Comparison of ENCODE assay signal across 26 cellular contexts in the genomic region with DNA sequence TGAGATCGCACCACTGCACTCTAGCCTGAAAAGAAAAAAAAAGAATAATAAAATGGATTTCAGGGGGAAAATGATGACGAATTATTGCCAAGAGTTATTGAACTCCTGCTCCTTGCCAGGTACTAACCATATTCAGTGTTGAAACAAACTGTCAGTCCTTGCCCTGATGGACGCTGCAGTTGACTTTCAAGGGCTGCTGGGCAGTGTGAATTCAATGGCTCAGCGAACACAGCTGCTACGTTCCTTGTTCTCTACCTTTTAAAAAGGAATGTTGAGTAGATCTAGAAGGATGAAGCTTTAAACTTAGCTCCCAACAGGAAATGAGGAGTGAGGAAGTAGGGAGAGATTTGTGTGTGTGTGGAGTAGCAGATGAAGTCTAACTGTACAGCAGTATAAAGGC. TPM values are rescaled to one million over a fixed set of nuclear protein-coding genes. Genes with fewer than 3 reads are reported as not detected.
DNase-seq lines count a peak whose midpoint lies in the region; ATAC-seq and TF ChIP-seq lines count a peak whose summit lies in the region.
"Had no signal": no experiment of that assay in that cellular context is flagged by ENCODE, and none has a peak within 500 bp of the region (broad histone marks: within the 10 kb centered on the region; RNA-seq: fewer than 3 reads in every experiment).

No MANE protein-coding gene starts in this region.

- intact Hi-C loops in thyroid gland (cut with DNase I), result no loop called here
- intact Hi-C loops in left lung (cut with DNase I), result no loop called here

- TF ChIP-seq CTCF in HFFc6 (IDR thresholded peaks at IDR 0.05), result no peak
- TF ChIP-seq CTCF in coronary artery (IDR thresholded peaks at IDR 0.05), result no peak
- TF ChIP-seq CTCF in mesothelial cell of epicardium (IDR thresholded peaks at IDR 0.05; ENCODE audit: unreplicated experiment), result no peak
- TF ChIP-seq CTCF in thyroid gland (IDR thresholded peaks at IDR 0.05), result no peak
- no peak for TF ChIP-seq CTCF in left lung (IDR thresholded peaks at IDR 0.05)

- no peaks in the 10 kb centered on the region for H3K36me3 ChIP-seq in thyroid gland
- no peaks in the 10 kb centered on the region for H3K36me3 ChIP-seq in left lung
- H3K36me3 ChIP-seq: cardiac muscle cell, esophagus squamous epithelium had no signal

- H3K4me1 ChIP-seq in thyroid gland, result peaks cover 37 to 74% of the 10 kb centered on the region in 2 donors
- peaks cover 6 to 17% of the 10 kb centered on the region in 2 donors for H3K4me1 ChIP-seq in left lung

- no peak for TF ChIP-seq POLR2A in thyroid gland (IDR thresholded peaks at IDR 0.05)

- WGBS in thyroid gland, 2 donors, result 42 to 47% methylated on average over 5 of the region's 5 CpGs

- no peaks in the 10 kb centered on the region for H3K9me3 Mint-ChIP-seq in HFFc6
- no peaks in the 10 kb centered on the region for H3K9me3 Mint-ChIP-seq in mesothelial cell of epicardium
- H3K9me3 Mint-ChIP-seq: activated naive CD8-positive, alpha-beta T cell treated with anti-CD3 and anti-CD28 coated beads, Interleukin-2, amount 10 ng/mL, durations not matched to agents 7 days and 5 days; activated T-cell treated with anti-CD3 and anti-CD28 coated beads, Interleukin-2, amount 50 U/mL, for 24 hours; stimulated activated naive CD8-positive, alpha-beta T cell treated with anti-CD3 and anti-CD28 coated beads, Interleukin-15, amount 100 ng/mL, for 72 hours had no signal

- no peak overlapping the region for H3K4me3 ChIP-seq in coronary artery
- H3K4me3 ChIP-seq in thyroid gland (replicated peaks in 1 of 3), result no peak overlapping the region
- H3K4me3 ChIP-seq in left lung, result no peak overlapping the region
- H3K4me3 ChIP-seq: cardiac muscle cell, esophagus squamous epithelium had no signal

- DNase-seq in HFFc6 (no peak), coronary artery (ENCODE audit: low spot score) (no peak), mesothelial cell of epicardium (ENCODE audit: low spot score in 2 of 2, unreplicated experiment in 2 of 2) (no peak), thyroid gland (peak; percentile 72 to 78), left lung (no peak)
- DNase-seq: activated effector memory CD4-positive, alpha-beta T cell treated with anti-CD3 and anti-CD28 coated beads, Interleukin-2, amount 50 U/mL, for 16 hours; activated naive CD8-positive, alpha-beta T cell treated with anti-CD3 and anti-CD28 coated beads, Interleukin-2, amount 10 ng/mL, durations not matched to agents 7 days and 5 days; activated T-cell treated with anti-CD3 and anti-CD28 coated beads, Interleukin-2, amount 50 U/mL, for 24 hours; C1 segment of cervical spinal cord; Caco-2; dermis blood vessel endothelial cell; DMS79; esophagus squamous epithelium; foreskin keratinocyte; immature natural killer cell; Kasumi-1; naive thymus-derived CD8-positive, alpha-beta T cell; NCI-H1436; NCI-H2081; SHP77 treated with DMSO at 0.1 percent for 48 hours; stimulated activated naive CD8-positive, alpha-beta T cell treated with anti-CD3 and anti-CD28 coated beads, Interleukin-15, amount 100 ng/mL, for 72 hours; T-helper 2 cell had no signal

- H3K27me3 ChIP-seq in thyroid gland (no peaks in the 10 kb centered on the region), left lung (no peaks in the 10 kb centered on the region)
- H3K27me3 ChIP-seq: esophagus squamous epithelium, foreskin keratinocyte had no signal

- ATAC-seq in GM21737 (IDR thresholded peaks at IDR 0.05; ENCODE audit: unreplicated experiment) (no peak), left lung (no peak), GM18867 (IDR thresholded peaks at IDR 0.05; ENCODE audit: unreplicated experiment) (no peak)
- ATAC-seq: foreskin keratinocyte; naive thymus-derived CD8-positive, alpha-beta T cell; Panc1; stimulated activated naive CD8-positive, alpha-beta T cell treated with anti-CD3 and anti-CD28 coated beads, Interleukin-15, amount 100 ng/mL, for 72 hours had no signal

- peak overlapping the region; percentile 35; the same call in 1 of the 2 replicates for H3K4me3 Mint-ChIP-seq in HFFc6
- H3K4me3 Mint-ChIP-seq in mesothelial cell of epicardium, result no peak overlapping the region
- H3K4me3 Mint-ChIP-seq: activated naive CD8-positive, alpha-beta T cell treated with anti-CD3 and anti-CD28 coated beads, Interleukin-2, amount 10 ng/mL, durations not matched to agents 7 days and 5 days; activated T-cell treated with anti-CD3 and anti-CD28 coated beads, Interleukin-2, amount 50 U/mL, for 24 hours; immature natural killer cell; naive thymus-derived CD8-positive, alpha-beta T cell; stimulated activated naive CD8-positive, alpha-beta T cell treated with anti-CD3 and anti-CD28 coated beads, Interleukin-15, amount 100 ng/mL, for 72 hours had no signal

- H3K27ac Mint-ChIP-seq in HFFc6 (peak overlapping the region; percentile 16; the same call in 1 of the 2 replicates), mesothelial cell of epicardium (peak overlapping the region; percentile 0)
- H3K27ac Mint-ChIP-seq: activated naive CD8-positive, alpha-beta T cell treated with anti-CD3 and anti-CD28 coated beads, Interleukin-2, amount 10 ng/mL, durations not matched to agents 7 days and 5 days; activated T-cell treated with anti-CD3 and anti-CD28 coated beads, Interleukin-2, amount 50 U/mL, for 24 hours; immature natural killer cell; naive thymus-derived CD8-positive, alpha-beta T cell; stimulated activated naive CD8-positive, alpha-beta T cell treated with anti-CD3 and anti-CD28 coated beads, Interleukin-15, amount 100 ng/mL, for 72 hours had no signal

- H3K27ac ChIP-seq in coronary artery (peak overlapping the region; percentile 87), thyroid gland (peak overlapping the region; percentile 26 to 73 (median 59)), left lung (peak overlapping the region in 1 of 2 donors; percentile 77)
- H3K27ac ChIP-seq: cardiac muscle cell, foreskin keratinocyte had no signal

- H3K36me3 Mint-ChIP-seq in HFFc6 (ENCODE audit: low read depth) (peaks cover 7% of the 10 kb centered on the region; the same call in 1 of the 2 replicates), mesothelial cell of epicardium (no peaks in the 10 kb centered on the region)
- H3K36me3 Mint-ChIP-seq: activated naive CD8-positive, alpha-beta T cell treated with anti-CD3 and anti-CD28 coated beads, Interleukin-2, amount 10 ng/mL, durations not matched to agents 7 days and 5 days; immature natural killer cell; naive thymus-derived CD8-positive, alpha-beta T cell had no signal

- peaks cover 96% of the 10 kb centered on the region for H3K4me1 Mint-ChIP-seq in HFFc6 (ENCODE audit: low read depth)
- H3K4me1 Mint-ChIP-seq in mesothelial cell of epicardium, result peaks cover 75% of the 10 kb centered on the region
- H3K4me1 Mint-ChIP-seq: activated naive CD8-positive, alpha-beta T cell treated with anti-CD3 and anti-CD28 coated beads, Interleukin-2, amount 10 ng/mL, durations not matched to agents 7 days and 5 days; immature natural killer cell; stimulated activated naive CD8-positive, alpha-beta T cell treated with anti-CD3 and anti-CD28 coated beads, Interleukin-15, amount 100 ng/mL, for 72 hours had no signal

- H3K27me3 Mint-ChIP-seq in HFFc6 (ENCODE audit: insufficient read depth), result peaks cover 5% of the 10 kb centered on the region
- no peaks in the 10 kb centered on the region for H3K27me3 Mint-ChIP-seq in mesothelial cell of epicardium (ENCODE audit: low read depth)
- H3K27me3 Mint-ChIP-seq: activated naive CD8-positive, alpha-beta T cell treated with anti-CD3 and anti-CD28 coated beads, Interleukin-2, amount 10 ng/mL, durations not matched to agents 7 days and 5 days had no signal

- no peaks in the 10 kb centered on the region for H3K9me3 ChIP-seq in thyroid gland
- no peaks in the 10 kb centered on the region for H3K9me3 ChIP-seq in left lung
- H3K9me3 ChIP-seq: Caco-2, esophagus squamous epithelium had no signal

RNA-seq across cellular contexts. Expression of gene LIMCH1, which starts 2.7 kb away (rescaled TPM):
- total RNA-seq in HFFc6 (2021; fragmentation: NEBNext Ultra II Directional; extraction: Animal tissue kit (Norgen Biotek cat#: 25700)), result 100 to 1,000 TPM in 4 of 6 experiments, 10 to 100 TPM in 2; 14.4 to 236 (median 205) TPM
- total RNA-seq in mesothelial cell of epicardium (65.1 to 66.8 TPM (median 65.2 TPM) in 3 replicates), thyroid gland (100 to 1,000 TPM; 136 to 267 (median 156) TPM), left lung (100 to 1,000 TPM; 169 to 183 TPM)
- total RNA-seq: activated naive CD8-positive, alpha-beta T cell treated with anti-CD3 and anti-CD28 coated beads, Interleukin-2, amount 10 ng/mL, durations not matched to agents 7 days and 5 days; naive thymus-derived CD8-positive, alpha-beta T cell had no signal

Comparison
In these comparisons a context has a peak if more than half of its experiments do, and no peak if none do; other contexts are left out.
1. DNase-seq: peak in thyroid gland (2 of 2); none in HFFc6 (single experiment), coronary artery (single experiment), mesothelial cell of epicardium (0 of 2) and left lung (0 of 2).